1 cellular context compared by ENCODE assay signal in the genomic region with DNA sequence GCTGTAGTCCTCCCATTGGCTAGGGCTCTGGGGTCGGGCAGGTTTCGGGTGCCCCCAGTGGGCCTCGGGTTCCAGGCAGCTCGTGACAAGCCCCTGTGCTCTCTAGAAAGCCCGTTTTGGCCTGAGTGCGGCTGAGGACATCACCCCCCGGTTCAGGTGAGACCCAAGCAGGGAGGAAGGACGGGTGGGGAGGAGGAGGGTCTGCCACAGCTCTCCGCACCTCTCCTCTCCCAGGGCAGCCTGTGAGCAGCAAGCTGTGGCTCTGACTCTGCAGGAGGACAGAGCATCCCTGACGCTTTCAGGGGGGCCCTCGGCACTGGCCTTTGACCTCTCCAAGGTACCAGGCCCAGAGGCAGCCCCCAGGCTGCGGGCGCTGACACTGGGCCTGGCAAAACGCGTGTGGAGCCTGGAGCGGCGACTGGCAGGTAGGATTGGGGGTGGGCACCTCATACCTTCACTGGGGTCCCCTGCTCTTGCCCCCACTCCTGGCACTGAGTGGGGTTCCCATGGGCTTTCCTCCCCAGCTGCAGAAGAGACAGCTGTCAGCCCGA.
TF ChIP-seq lines count a peak whose summit lies in the region.

No MANE protein-coding gene starts in this region.

TF ChIP-seq in IMR-90, 13 proteins besides CTCF, POLR2A, EP300 and RAD21 (continued from another document):
- TF ChIP-seq, protein P1, sequence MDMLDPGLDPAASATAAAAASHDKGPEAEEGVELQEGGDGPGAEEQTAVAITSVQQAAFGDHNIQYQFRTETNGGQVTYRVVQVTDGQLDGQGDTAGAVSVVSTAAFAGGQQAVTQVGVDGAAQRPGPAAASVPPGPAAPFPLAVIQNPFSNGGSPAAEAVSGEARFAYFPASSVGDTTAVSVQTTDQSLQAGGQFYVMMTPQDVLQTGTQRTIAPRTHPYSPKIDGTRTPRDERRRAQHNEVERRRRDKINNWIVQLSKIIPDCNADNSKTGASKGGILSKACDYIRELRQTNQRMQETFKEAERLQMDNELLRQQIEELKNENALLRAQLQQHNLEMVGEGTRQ (IDR thresholded peaks at IDR 0.05; ENCODE audit: low read depth, low read length), result no peak
- TF ChIP-seq CHD1 (IDR thresholded peaks at IDR 0.05; ENCODE audit: low read depth, low read length), result no peak
- TF ChIP-seq RFX5 (IDR thresholded peaks at IDR 0.05; ENCODE audit: low read depth, low read length), result no peak
- TF ChIP-seq MAZ (IDR thresholded peaks at IDR 0.05; ENCODE audit: borderline replicate concordance, low read depth, low read length), result no peak
- TF ChIP-seq BHLHE40 (IDR thresholded peaks at IDR 0.05; ENCODE audit: low read depth, low read length), result no peak
- TF ChIP-seq RCOR1 (IDR thresholded peaks at IDR 0.05; ENCODE audit: insufficient replicate concordance, low read length), result no peak
- TF ChIP-seq, protein P2, sequence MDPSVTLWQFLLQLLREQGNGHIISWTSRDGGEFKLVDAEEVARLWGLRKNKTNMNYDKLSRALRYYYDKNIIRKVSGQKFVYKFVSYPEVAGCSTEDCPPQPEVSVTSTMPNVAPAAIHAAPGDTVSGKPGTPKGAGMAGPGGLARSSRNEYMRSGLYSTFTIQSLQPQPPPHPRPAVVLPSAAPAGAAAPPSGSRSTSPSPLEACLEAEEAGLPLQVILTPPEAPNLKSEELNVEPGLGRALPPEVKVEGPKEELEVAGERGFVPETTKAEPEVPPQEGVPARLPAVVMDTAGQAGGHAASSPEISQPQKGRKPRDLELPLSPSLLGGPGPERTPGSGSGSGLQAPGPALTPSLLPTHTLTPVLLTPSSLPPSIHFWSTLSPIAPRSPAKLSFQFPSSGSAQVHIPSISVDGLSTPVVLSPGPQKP (IDR thresholded peaks at IDR 0.05; ENCODE audit: borderline replicate concordance, low read depth, low read length), result no peak
TF ChIP-seq in IMR-90: peak in this region for 0.
